Comparison of ENCODE assay signal across 8 cellular contexts in genomic region chr11:17389205-17389956, GRCh38. TPM values are rescaled to one million over a fixed set of nuclear protein-coding genes. Genes with fewer than 3 reads are reported as not detected.
DNase-seq lines count a peak whose midpoint lies in the region; ATAC-seq, FAIRE-seq and TF ChIP-seq lines count a peak whose summit lies in the region.

No MANE protein-coding gene starts in this region.

- dilution Hi-C loops in endothelial cell of umbilical vein (cut with MboI; ENCODE audit: extremely low pct_ligation_motif_present, low sequenced_read_pairs) = no loop called here

- CTCF ChIA-PET in endothelial cell of umbilical vein (lab: Charles Lee) = interaction anchor here (0.7 to 2.6 kb wide), 10 partner anchors 11 to 342 kb away, joined by 3 to 31 read pairs (median 3); no protein-coding TSS in a partner anchor

- H3K4me3 ChIP-seq in HL-60 (replicated peaks; ENCODE audit: insufficient read depth, low read length) (peak overlapping the region; percentile 52), endothelial cell of umbilical vein (replicated peaks in 1 of 3; ENCODE audit: insufficient read depth in 1 of 3, low read depth in 1 of 3, low read length in 3 of 3) (peak overlapping the region in 1 of 3 experiments; percentile 39), mucosa of rectum (ENCODE audit: low read length in 2 of 2) (peak overlapping the region; percentile 57 to 63)

- no TSS peak for BruUV-seq in endothelial cell of umbilical vein (replicated peaks; lab: Mats Ljungman, UMichigan)

- no peaks in the 10 kb centered on the region for H4K20me1 ChIP-seq in endothelial cell of umbilical vein (replicated peaks; ENCODE audit: control insufficient read depth, extremely low read depth, insufficient read depth, low read length)

- H3K27me3 ChIP-seq in HL-60 (ENCODE audit: insufficient read depth, poor library complexity, severe bottlenecking) (peaks cover 2% of the 10 kb centered on the region), endothelial cell of umbilical vein (ENCODE audit: control insufficient read depth in 2 of 2, insufficient read depth in 2 of 2, low read length in 2 of 2) (peaks cover 8 to 14% of the 10 kb centered on the region in 2 experiments), mucosa of rectum (ENCODE audit: control insufficient read depth in 2 of 2, insufficient read depth in 2 of 2, low read length in 2 of 2) (no peaks in the 10 kb centered on the region)

- no peaks in the 10 kb centered on the region for H3K9me3 ChIP-seq in endothelial cell of umbilical vein (replicated peaks; ENCODE audit: control insufficient read depth, insufficient read depth, low read length)
- no peaks in the 10 kb centered on the region for H3K9me3 ChIP-seq in mucosa of rectum (ENCODE audit: control insufficient read depth in 2 of 2, low read length in 2 of 2)

- no peaks in the 10 kb centered on the region for H3K36me3 ChIP-seq in endothelial cell of umbilical vein (ENCODE audit: control insufficient read depth in 2 of 2, extremely low read depth in 1 of 2, insufficient read depth in 2 of 2, low read length in 2 of 2)
- H3K36me3 ChIP-seq in mucosa of rectum (ENCODE audit: control insufficient read depth in 2 of 2, insufficient read depth in 2 of 2, low read length in 2 of 2) = no peaks in the 10 kb centered on the region

- FAIRE-seq in endothelial cell of umbilical vein (lab: Jason Lieb, UNC) = no peak

- POLR2A ChIA-PET in endothelial cell of umbilical vein (lab: Charles Lee) = interaction anchor here (0.5 kb wide), 1 partner anchor 649 kb away, joined by 5 read pairs; no protein-coding TSS in a partner anchor

- peak overlapping the region; percentile 81 for H2AFZ ChIP-seq in endothelial cell of umbilical vein (ENCODE audit: low read depth, low read length)

- H3K4me2 ChIP-seq in endothelial cell of umbilical vein (ENCODE audit: insufficient read depth, low read length) = peak overlapping the region; percentile 57

- intact Hi-C loops in endothelial cell of umbilical vein (cut with micrococcal nuclease) = loop anchor here (1.0 to 10.0 kb wide), 2 partner anchors 90 to 605 kb away; no protein-coding TSS in a partner anchor

- H3K4me1 ChIP-seq in endothelial cell of umbilical vein (ENCODE audit: control insufficient read depth, extremely low read depth, insufficient read depth, low read length) (no peaks in the 10 kb centered on the region), mucosa of rectum (ENCODE audit: control insufficient read depth in 2 of 2, insufficient read depth in 2 of 2, low read length in 2 of 2) (peaks cover 0 to 5% of the 10 kb centered on the region in 2 donors)

- H3K9me1 ChIP-seq in endothelial cell of umbilical vein (replicated peaks; ENCODE audit: control insufficient read depth, extremely low read depth, insufficient read depth, low read length) = no peaks in the 10 kb centered on the region

- no peak for TF ChIP-seq POLR2A in endothelial cell of umbilical vein (IDR thresholded peaks at IDR 0.05; ENCODE audit: low read depth, low read length)

- peak; percentile 60 for ATAC-seq in GM19351 (IDR thresholded peaks at IDR 0.05; ENCODE audit: unreplicated experiment)

- no peaks in the 10 kb centered on the region for H3K79me2 ChIP-seq in endothelial cell of umbilical vein (ENCODE audit: control insufficient read depth, insufficient read depth, low read length)

- TF ChIP-seq CTCF in HL-60 (IDR thresholded peaks at IDR 0.05; ENCODE audit: insufficient read depth, low read length) (peak; percentile 23), endothelial cell of umbilical vein (IDR thresholded peaks at IDR 0.05; ENCODE audit: extremely low read depth in 1 of 2, insufficient read depth in 1 of 2, low read depth in 1 of 2, low read length in 2 of 2) (peak; percentile 34 to 73)

- no peak overlapping the region for H3K27ac ChIP-seq in HL-60 (replicated peaks)
- no peak overlapping the region for H3K27ac ChIP-seq in endothelial cell of umbilical vein (ENCODE audit: insufficient read depth, low read depth, low read length)
- peak overlapping the region; percentile 28 to 38 for H3K27ac ChIP-seq in mucosa of rectum (ENCODE audit: low read depth in 2 of 2, low read length in 2 of 2)

- H3K9ac ChIP-seq in endothelial cell of umbilical vein (replicated peaks; ENCODE audit: extremely low read depth, insufficient read depth, low read length) (no peak overlapping the region), mucosa of rectum (ENCODE audit: low read depth in 1 of 2, low read length in 2 of 2) (peak overlapping the region in 1 of 2 donors; percentile 58)

- peak; percentile 48 to 50 for DNase-seq in AML-193 (lab: John Stamatoyannopoulos, UW)
- DNase-seq in HL-60 (ENCODE audit: low read depth in 1 of 2, low spot score in 1 of 2) = peak; percentile 45 to 49
- peak; percentile 80 for DNase-seq in NCI-H748 treated with DMSO at 0.1 percent for 48 hours (lab: John Stamatoyannopoulos, UW)
- peak; percentile 46 for DNase-seq in activated CD8-positive, alpha-beta memory T cell treated with anti-CD3 and anti-CD28 coated beads, Interleukin-2, amount 50 U/mL, for 24 hours (ENCODE audit: extremely low read depth)
- DNase-seq in endothelial cell of umbilical vein (ENCODE audit: low read depth, low spot score) = peak; percentile 43
- DNase-seq in stimulated activated CD8-positive, alpha-beta memory T cell treated with anti-CD3 and anti-CD28 coated beads, Interleukin-4, amount 100 ng/mL, for 4 hours (ENCODE audit: low read depth in 2 of 2, low spot score in 1 of 2) = peak; percentile 63 to 65

TF ChIP-seq in endothelial cell of umbilical vein, 7 proteins besides CTCF, POLR2A, EP300 and RAD21:
- TF ChIP-seq EZH2 (IDR thresholded peaks at IDR 0.05; ENCODE audit: borderline replicate concordance, low read depth, low read length, severe bottlenecking) = no peak
- TF ChIP-seq JUN (IDR thresholded peaks at IDR 0.05; ENCODE audit: borderline replicate concordance, insufficient read depth, insufficient read length, low read depth) = no peak
- no peak for TF ChIP-seq POLR2AphosphoS5 (IDR thresholded peaks at IDR 0.05; ENCODE audit: insufficient read depth, low read depth, low read length)
- TF ChIP-seq FOS (IDR thresholded peaks at IDR 0.05; ENCODE audit: borderline replicate concordance, insufficient read depth, low read length) = no peak
- TF ChIP-seq, protein P1, sequence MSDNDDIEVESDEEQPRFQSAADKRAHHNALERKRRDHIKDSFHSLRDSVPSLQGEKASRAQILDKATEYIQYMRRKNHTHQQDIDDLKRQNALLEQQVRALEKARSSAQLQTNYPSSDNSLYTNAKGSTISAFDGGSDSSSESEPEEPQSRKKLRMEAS (IDR thresholded peaks at IDR 0.05; ENCODE audit: insufficient read depth, insufficient read length) = no peak
- no peak for TF ChIP-seq GATA2 (IDR thresholded peaks at IDR 0.05; ENCODE audit: insufficient read depth, insufficient read length, low read depth, low read length)
- no peak for TF ChIP-seq MYC (IDR thresholded peaks at IDR 0.05; ENCODE audit: low read depth, low read length)

RNA-seq across cellular contexts. Expression of gene KCNJ11, which starts 0.9 kb away (rescaled TPM):
- not detected in 2 replicates for total RNA-seq in endothelial cell of umbilical vein
- 0.04 TPM in 1 of 2 replicates, not detected in the other for polyA plus RNA-seq in endothelial cell of umbilical vein
- polyA plus RNA-seq in endothelial cell of umbilical vein (2011; cell fraction: cytosol; rRNA removed) = 0.03 TPM in 1 of 2 replicates, not detected in the other
- polyA plus RNA-seq in endothelial cell of umbilical vein (2011; cell fraction: nucleus; rRNA removed) = 0.10 TPM in 1 of 2 replicates, not detected in the other
- polyA plus RNA-seq in endothelial cell of umbilical vein (2012) = not detected in 2 replicates
- polyA minus RNA-seq in endothelial cell of umbilical vein = 0.19 and 2.6 TPM in 2 replicates
- polyA minus RNA-seq in endothelial cell of umbilical vein (2011; cell fraction: cytosol; rRNA and poly(A)+ RNA removed) = 2.8 TPM
- polyA minus RNA-seq in endothelial cell of umbilical vein (2011; cell fraction: nucleus; rRNA and poly(A)+ RNA removed) = not detected in 2 replicates

RNA-seq across cellular contexts. Expression of gene NCR3LG1, which starts 37.8 kb away (rescaled TPM):
- total RNA-seq in endothelial cell of umbilical vein = 8.1 and 8.7 TPM in 2 replicates
- 1.9 and 2.2 TPM in 2 replicates for polyA plus RNA-seq in endothelial cell of umbilical vein
- 1.8 and 2.2 TPM in 2 replicates for polyA plus RNA-seq in endothelial cell of umbilical vein (2011; cell fraction: cytosol; rRNA removed)
- 8.1 and 8.8 TPM in 2 replicates for polyA plus RNA-seq in endothelial cell of umbilical vein (2011; cell fraction: nucleus; rRNA removed)
- 2.6 and 5.1 TPM in 2 replicates for polyA plus RNA-seq in endothelial cell of umbilical vein (2012)
- polyA minus RNA-seq in endothelial cell of umbilical vein = 10.1 and 10.4 TPM in 2 replicates
- 12.4 TPM for polyA minus RNA-seq in endothelial cell of umbilical vein (2011; cell fraction: cytosol; rRNA and poly(A)+ RNA removed)
- polyA minus RNA-seq in endothelial cell of umbilical vein (2011; cell fraction: nucleus; rRNA and poly(A)+ RNA removed) = 7.1 and 10.5 TPM in 2 replicates

Comparison
In these comparisons a context has a peak if more than half of its experiments do, and no peak if none do; other contexts are left out.
1. H3K27ac ChIP-seq: peak in mucosa of rectum (2 of 2); none in HL-60 (single experiment) and endothelial cell of umbilical vein (single experiment).
2. Peak in every context shown above with its lines, with median percentiles within 50 percentile points of each other: DNase-seq.